7 cellular contexts compared by ENCODE assay signal in genomic region chr2:20458737-20459484, GRCh38. TPM values are rescaled to one million over a fixed set of nuclear protein-coding genes. Genes with fewer than 3 reads are reported as not detected.
DNase-seq lines count a peak whose midpoint lies in the region; TF ChIP-seq lines count a peak whose summit lies in the region.
"Not testable (repeated sequence)": the region's sequence is repeated elsewhere in the genome, so short reads cannot be mapped to it uniquely, and the experiment has no call there.

No MANE protein-coding gene starts in this region.

- peaks cover 17% of the 10 kb centered on the region for H3K4me1 ChIP-seq in PC-9 (replicated peaks; ENCODE audit: insufficient read depth)
- H3K4me1 ChIP-seq in right atrium auricular region, spleen: not testable (repeated sequence)

- WGBS in spleen, 5 donors: 78 to 96% (median 83%) methylated on average over 4 to 5 of the region's 5 CpGs

- not testable (repeated sequence) for BruUV-seq in PC-9 (replicated peaks; lab: Mats Ljungman, UMichigan)

- CTCF ChIA-PET in PC-9 (lab: Charles Lee): interaction anchor here (1.1 kb wide), 1 partner anchor 10 kb away, joined by 21 read pairs; no protein-coding TSS in a partner anchor

- H3K4me3 ChIP-seq in PC-9, right atrium auricular region, spleen: not testable (repeated sequence)

- H4K20me1 ChIP-seq in PC-9 (ENCODE audit: insufficient read depth): not testable (repeated sequence)

- DNase-seq in DMS53 (lab: John Stamatoyannopoulos, UW) (peak; percentile 59), right atrium auricular region (ENCODE audit: low spot score) (peak; percentile 38), mesenteric fat pad (ENCODE audit: low spot score) (peak; percentile 47), spleen (peak; percentile 42), ureter (ENCODE audit: low spot score) (peak; percentile 41)
- DNase-seq in PC-9: not testable (repeated sequence)
- peak; percentile 15 for DNase-seq in activated CD8-positive, alpha-beta memory T cell treated with anti-CD3 and anti-CD28 coated beads for 24 hours

- H2AFZ ChIP-seq in PC-9: peak overlapping the region; percentile 21; the same call in 1 of the 2 replicates

- POLR2A ChIA-PET in PC-9 (lab: Charles Lee; ENCODE audit: unreplicated experiment): not testable (repeated sequence)

- H3K9me2 ChIP-seq in PC-9 (ENCODE audit: insufficient read depth): not testable (repeated sequence)

- not testable (repeated sequence) for H3K9me3 ChIP-seq in PC-9 (ENCODE audit: insufficient read depth, low read depth); right atrium auricular region; spleen

- intact Hi-C loops in PC-9 (cut with micrococcal nuclease; ENCODE audit: unreplicated experiment); spleen (cut with DNase I; ENCODE audit: low total_unique reads): not testable (repeated sequence)

- H3K27ac ChIP-seq in PC-9, right atrium auricular region, spleen: not testable (repeated sequence)

- H3K79me2 ChIP-seq in PC-9 (ENCODE audit: low read depth): not testable (repeated sequence)

- not testable (repeated sequence) for H3K36me3 ChIP-seq in PC-9 (ENCODE audit: low read depth); right atrium auricular region; spleen

- not testable (repeated sequence) for TF ChIP-seq POLR2A in spleen (IDR thresholded peaks at IDR 0.05)

- TF ChIP-seq CTCF in PC-9 (conservative IDR thresholded peaks at IDR 0.05); right atrium auricular region (IDR thresholded peaks at IDR 0.05); spleen (IDR thresholded peaks at IDR 0.05 in 8 of 11, conservative IDR thresholded peaks at IDR 0.05 in 3 of 11): not testable (repeated sequence)

- H3K27me3 ChIP-seq in PC-9 (ENCODE audit: insufficient read depth, low read depth); right atrium auricular region; spleen (replicated peaks in 1 of 7): not testable (repeated sequence)

- H3F3A ChIP-seq in PC-9 (ENCODE audit: insufficient read depth, low read depth): not testable (repeated sequence)

- peak overlapping the region; percentile 28; the same call in 1 of the 2 replicates for H3K4me2 ChIP-seq in PC-9

RNA-seq across cellular contexts. Expression of gene RHOB, which starts 12.0 kb away (rescaled TPM):
- 39.3 and 44.4 TPM in 2 replicates for total RNA-seq in PC-9 (2021)
- total RNA-seq in right atrium auricular region: 100 to 1,000 TPM; 471 to 664 TPM
- total RNA-seq in mesenteric fat pad: 677 TPM
- total RNA-seq in spleen: 100 to 1,000 TPM in 6 of 7 donors, 10 to 100 TPM in 1; 94.3 to 309 (median 233) TPM
- polyA plus RNA-seq in spleen: 10 to 100 TPM; 32.6 to 69.0 (median 61.0) TPM
- total RNA-seq in ureter: 304 TPM
